Comparison of ENCODE assay signal across 1 cellular context in genomic region chr2:10448646-10449480, GRCh38.
A peak's percentile ranks its signal among the peaks of the same experiment; 100 is the strongest.
TF ChIP-seq lines count a peak whose summit lies in the region.

No MANE protein-coding gene starts in this region.

TF ChIP-seq in HepG2, 621 proteins besides CTCF, POLR2A, EP300 and RAD21 (continued from another document and continues in another):
- peak; percentile 94 for TF ChIP-seq SNAPC5 (CRISPR knock-in tag; IDR thresholded peaks at IDR 0.05; ENCODE audit: borderline replicate concordance)
- TF ChIP-seq DDIT3 (CRISPR knock-in tag; IDR thresholded peaks at IDR 0.05), result no peak
- TF ChIP-seq ATF2 (CRISPR knock-in tag; IDR thresholded peaks at IDR 0.05), result peak; percentile 92
- TF ChIP-seq ZBTB40 (IDR thresholded peaks at IDR 0.05), result no peak
- peak; percentile 97 for TF ChIP-seq ZBTB40 (CRISPR knock-in tag; IDR thresholded peaks at IDR 0.05)
- peak; percentile 97 for TF ChIP-seq ZBTB25 (CRISPR knock-in tag; IDR thresholded peaks at IDR 0.05)
- peak; percentile 91 for TF ChIP-seq PRMT3 (CRISPR knock-in tag; IDR thresholded peaks at IDR 0.05; ENCODE audit: borderline replicate concordance, low read depth)
- peak; percentile 80; the same call in 1 of the 2 replicates for TF ChIP-seq BRD4 (CRISPR knock-in tag; IDR thresholded peaks at IDR 0.05)
- TF ChIP-seq NFE2 (CRISPR knock-in tag; IDR thresholded peaks at IDR 0.05), result peak; percentile 57; the same call in 1 of the 2 replicates
- peak; percentile 90 for TF ChIP-seq POLR2G (IDR thresholded peaks at IDR 0.05; ENCODE audit: low read depth, low read length)
- peak; percentile 96; the same call in 1 of the 2 replicates for TF ChIP-seq ZNF484 (CRISPR knock-in tag; IDR thresholded peaks at IDR 0.05; ENCODE audit: borderline replicate concordance, low read depth)
- TF ChIP-seq CREB3 (CRISPR knock-in tag; IDR thresholded peaks at IDR 0.05), result peak; percentile 99
- peak; percentile 99 for TF ChIP-seq ZNF232 (CRISPR knock-in tag; IDR thresholded peaks at IDR 0.05; ENCODE audit: borderline replicate concordance)
- TF ChIP-seq ZNF18 (CRISPR knock-in tag; IDR thresholded peaks at IDR 0.05; ENCODE audit: insufficient replicate concordance), result peak; percentile 94
- peak; percentile 96; the same call in 1 of the 2 replicates for TF ChIP-seq ZNF576 (CRISPR knock-in tag; IDR thresholded peaks at IDR 0.05)
- peak; percentile 84; the same call in 1 of the 2 replicates for TF ChIP-seq MIER3 (CRISPR knock-in tag; IDR thresholded peaks at IDR 0.05; ENCODE audit: borderline replicate concordance)
- peak; percentile 92; the same call in 1 of the 2 replicates for TF ChIP-seq NAIF1 (CRISPR knock-in tag; IDR thresholded peaks at IDR 0.05; ENCODE audit: borderline replicate concordance)
- peak; percentile 96; the same call in 1 of the 2 replicates for TF ChIP-seq ZNF367 (CRISPR knock-in tag; IDR thresholded peaks at IDR 0.05; ENCODE audit: borderline replicate concordance)
- peak; percentile 98 for TF ChIP-seq ZBTB42 (CRISPR knock-in tag; IDR thresholded peaks at IDR 0.05)
- peak; percentile 99 for TF ChIP-seq ZFP37 (CRISPR knock-in tag; IDR thresholded peaks at IDR 0.05; ENCODE audit: borderline replicate concordance)
- peak; percentile 95; the same call in 1 of the 2 replicates for TF ChIP-seq ZNF550 (CRISPR knock-in tag; IDR thresholded peaks at IDR 0.05; ENCODE audit: borderline replicate concordance)
- TF ChIP-seq ZNF678 (CRISPR knock-in tag; IDR thresholded peaks at IDR 0.05), result peak; percentile 99
- TF ChIP-seq ZNF816 (CRISPR knock-in tag; IDR thresholded peaks at IDR 0.05; ENCODE audit: borderline replicate concordance), result peak; percentile 98; the same call in 1 of the 2 replicates
- no peak for TF ChIP-seq MATR3 (CRISPR knock-in tag; IDR thresholded peaks at IDR 0.05)
- peak; percentile 62 for TF ChIP-seq CEBPG (CRISPR knock-in tag; IDR thresholded peaks at IDR 0.05)
- TF ChIP-seq TP53 (CRISPR knock-in tag; conservative IDR thresholded peaks at IDR 0.05), result peak; percentile 92
- TF ChIP-seq PRPF4 (IDR thresholded peaks at IDR 0.05; ENCODE audit: low read depth, low read length, poor library complexity, severe bottlenecking), result no peak
- TF ChIP-seq ASH2L (IDR thresholded peaks at IDR 0.05; ENCODE audit: insufficient read length, low read depth, low read length), result peak; percentile 41
- TF ChIP-seq ZSCAN20 (CRISPR knock-in tag; IDR thresholded peaks at IDR 0.05; ENCODE audit: borderline replicate concordance), result peak; percentile 97
- no peak; the same call in 1 of the 2 replicates for TF ChIP-seq PATZ1 (CRISPR knock-in tag; IDR thresholded peaks at IDR 0.05)
- peak; percentile 90 for TF ChIP-seq GLI4 (CRISPR knock-in tag; IDR thresholded peaks at IDR 0.05; ENCODE audit: borderline replicate concordance)
- TF ChIP-seq ZMYM3 (CRISPR knock-in tag; IDR thresholded peaks at IDR 0.05), result peak; percentile 66
- TF ChIP-seq CHCHD3 (CRISPR knock-in tag; IDR thresholded peaks at IDR 0.05), result peak; percentile 100
- TF ChIP-seq ZBTB3 (CRISPR knock-in tag; IDR thresholded peaks at IDR 0.05; ENCODE audit: borderline replicate concordance, low read depth), result 0 out of 2 replicates have a peak, but pooled peaks have one; percentile 68
- peak; percentile 99 for TF ChIP-seq ZNF33B (CRISPR knock-in tag; IDR thresholded peaks at IDR 0.05)
- peak; percentile 99 for TF ChIP-seq ZNF275 (CRISPR knock-in tag; IDR thresholded peaks at IDR 0.05; ENCODE audit: borderline replicate concordance)
- TF ChIP-seq KDM2A (CRISPR knock-in tag; IDR thresholded peaks at IDR 0.05; ENCODE audit: borderline replicate concordance, low read depth), result peak; percentile 95
- TF ChIP-seq ZNF282 (IDR thresholded peaks at IDR 0.05; ENCODE audit: partially characterized antibody), result no peak
- peak; percentile 87 for TF ChIP-seq ZNF335 (CRISPR knock-in tag; IDR thresholded peaks at IDR 0.05)
- no peak for TF ChIP-seq SRSF9 (IDR thresholded peaks at IDR 0.05; ENCODE audit: borderline replicate concordance, insufficient read depth, low read depth, low read length, poor library complexity, severe bottlenecking)
- TF ChIP-seq JUND (CRISPR knock-in tag; IDR thresholded peaks at IDR 0.05), result peak; percentile 65; the same call in 1 of the 2 replicates
- 0 out of 2 replicates have a peak, but pooled peaks have one; percentile 25 for TF ChIP-seq CREM (IDR thresholded peaks at IDR 0.05)
- no peak for TF ChIP-seq CREM (CRISPR knock-in tag; IDR thresholded peaks at IDR 0.05)
- TF ChIP-seq ZNF274 (CRISPR knock-in tag; IDR thresholded peaks at IDR 0.05), result peak; percentile 100
- peak; percentile 82 for TF ChIP-seq RARA (CRISPR knock-in tag; IDR thresholded peaks at IDR 0.05)
- TF ChIP-seq PAWR (CRISPR knock-in tag; IDR thresholded peaks at IDR 0.05; ENCODE audit: borderline replicate concordance), result 0 out of 2 replicates have a peak, but pooled peaks have one; percentile 88
- 0 out of 2 replicates have a peak, but pooled peaks have one; percentile 69 for TF ChIP-seq ZKSCAN5 (CRISPR knock-in tag; IDR thresholded peaks at IDR 0.05)
